Comparison of ENCODE assay signal across 2 cellular contexts in genomic region chr14:99599440-99599839, GRCh38.
A peak's percentile ranks its signal among the peaks of the same experiment; 100 is the strongest.
TF ChIP-seq lines count a peak whose summit lies in the region.

No MANE protein-coding gene starts in this region.

TF ChIP-seq in HEK293, 187 proteins besides CTCF, POLR2A, EP300 and RAD21:
- no peak for TF ChIP-seq ZFP41 (tag by site-specific recombination; IDR thresholded peaks at IDR 0.05; ENCODE audit: borderline replicate concordance)
- TF ChIP-seq, protein P1, sequence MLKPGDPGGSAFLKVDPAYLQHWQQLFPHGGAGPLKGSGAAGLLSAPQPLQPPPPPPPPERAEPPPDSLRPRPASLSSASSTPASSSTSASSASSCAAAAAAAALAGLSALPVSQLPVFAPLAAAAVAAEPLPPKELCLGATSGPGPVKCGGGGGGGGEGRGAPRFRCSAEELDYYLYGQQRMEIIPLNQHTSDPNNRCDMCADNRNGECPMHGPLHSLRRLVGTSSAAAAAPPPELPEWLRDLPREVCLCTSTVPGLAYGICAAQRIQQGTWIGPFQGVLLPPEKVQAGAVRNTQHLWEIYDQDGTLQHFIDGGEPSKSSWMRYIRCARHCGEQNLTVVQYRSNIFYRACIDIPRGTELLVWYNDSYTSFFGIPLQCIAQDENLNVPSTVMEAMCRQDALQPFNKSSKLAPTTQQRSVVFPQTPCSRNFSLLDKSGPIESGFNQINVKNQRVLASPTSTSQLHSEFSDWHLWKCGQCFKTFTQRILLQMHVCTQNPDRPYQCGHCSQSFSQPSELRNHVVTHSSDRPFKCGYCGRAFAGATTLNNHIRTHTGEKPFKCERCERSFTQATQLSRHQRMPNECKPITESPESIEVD (tag by site-specific recombination; IDR thresholded peaks at IDR 0.05), result no peak
- TF ChIP-seq ZNF121 (tag by site-specific recombination; IDR thresholded peaks at IDR 0.05), result peak; percentile 88
- TF ChIP-seq ZNF843 (tag by site-specific recombination; IDR thresholded peaks at IDR 0.05), result no peak

TF ChIP-seq in WTC11, 78 proteins besides CTCF, POLR2A, EP300 and RAD21:
- TF ChIP-seq ZNF121 (CRISPR knock-in tag; IDR thresholded peaks at IDR 0.05) (peak; percentile 69; the same call in 1 of the 2 replicates), MLX (CRISPR knock-in tag; IDR thresholded peaks at IDR 0.05) (no peak), RORB (CRISPR knock-in tag; IDR thresholded peaks at IDR 0.05) (no peak), SMAD3 (CRISPR knock-in tag; IDR thresholded peaks at IDR 0.05; ENCODE audit: borderline replicate concordance) (no peak), ELF4 (CRISPR knock-in tag; IDR thresholded peaks at IDR 0.05; ENCODE audit: low read depth) (no peak)
